In the genomic region with DNA sequence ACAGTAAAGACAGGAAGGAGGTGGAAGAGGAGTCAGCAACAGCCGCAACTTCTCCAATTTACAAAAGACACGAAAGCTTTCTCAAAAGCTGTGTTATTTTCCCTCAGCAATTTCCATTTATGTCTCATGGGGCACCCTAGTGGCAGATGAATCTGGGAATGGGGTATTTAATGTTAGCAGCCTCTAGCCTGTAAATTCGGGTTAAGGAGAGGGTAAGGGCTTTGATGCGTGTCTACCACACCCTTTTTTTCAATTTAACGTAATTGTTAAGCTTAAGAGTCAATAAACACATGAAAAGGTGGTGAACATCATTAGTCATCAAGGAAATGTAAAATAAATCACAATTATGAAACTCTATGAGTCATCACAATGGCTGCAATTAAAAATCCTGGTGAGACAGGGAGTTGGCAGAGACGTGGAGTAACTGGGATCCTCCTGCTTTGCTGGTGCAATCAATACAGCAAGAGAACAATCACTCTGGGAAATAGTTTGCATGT, we compare ENCODE assay signal across 1 cellular context.
TF ChIP-seq lines count a peak whose summit lies in the region.

No MANE protein-coding gene starts in this region.

TF ChIP-seq in GM23338, 12 proteins besides CTCF, POLR2A, EP300 and RAD21 (continued from another document):
- TF ChIP-seq ZNF462 (CRISPR knock-in tag; IDR thresholded peaks at IDR 0.05) (no peak), ZNF331 (CRISPR knock-in tag; IDR thresholded peaks at IDR 0.05; ENCODE audit: low read depth) (no peak), STAT1 (IDR thresholded peaks at IDR 0.05; ENCODE audit: unreplicated experiment) (no peak), JUNB (IDR thresholded peaks at IDR 0.05; ENCODE audit: unreplicated experiment) (no peak), ZNF114 (CRISPR knock-in tag; IDR thresholded peaks at IDR 0.05) (no peak)
- TF ChIP-seq, protein P1, sequence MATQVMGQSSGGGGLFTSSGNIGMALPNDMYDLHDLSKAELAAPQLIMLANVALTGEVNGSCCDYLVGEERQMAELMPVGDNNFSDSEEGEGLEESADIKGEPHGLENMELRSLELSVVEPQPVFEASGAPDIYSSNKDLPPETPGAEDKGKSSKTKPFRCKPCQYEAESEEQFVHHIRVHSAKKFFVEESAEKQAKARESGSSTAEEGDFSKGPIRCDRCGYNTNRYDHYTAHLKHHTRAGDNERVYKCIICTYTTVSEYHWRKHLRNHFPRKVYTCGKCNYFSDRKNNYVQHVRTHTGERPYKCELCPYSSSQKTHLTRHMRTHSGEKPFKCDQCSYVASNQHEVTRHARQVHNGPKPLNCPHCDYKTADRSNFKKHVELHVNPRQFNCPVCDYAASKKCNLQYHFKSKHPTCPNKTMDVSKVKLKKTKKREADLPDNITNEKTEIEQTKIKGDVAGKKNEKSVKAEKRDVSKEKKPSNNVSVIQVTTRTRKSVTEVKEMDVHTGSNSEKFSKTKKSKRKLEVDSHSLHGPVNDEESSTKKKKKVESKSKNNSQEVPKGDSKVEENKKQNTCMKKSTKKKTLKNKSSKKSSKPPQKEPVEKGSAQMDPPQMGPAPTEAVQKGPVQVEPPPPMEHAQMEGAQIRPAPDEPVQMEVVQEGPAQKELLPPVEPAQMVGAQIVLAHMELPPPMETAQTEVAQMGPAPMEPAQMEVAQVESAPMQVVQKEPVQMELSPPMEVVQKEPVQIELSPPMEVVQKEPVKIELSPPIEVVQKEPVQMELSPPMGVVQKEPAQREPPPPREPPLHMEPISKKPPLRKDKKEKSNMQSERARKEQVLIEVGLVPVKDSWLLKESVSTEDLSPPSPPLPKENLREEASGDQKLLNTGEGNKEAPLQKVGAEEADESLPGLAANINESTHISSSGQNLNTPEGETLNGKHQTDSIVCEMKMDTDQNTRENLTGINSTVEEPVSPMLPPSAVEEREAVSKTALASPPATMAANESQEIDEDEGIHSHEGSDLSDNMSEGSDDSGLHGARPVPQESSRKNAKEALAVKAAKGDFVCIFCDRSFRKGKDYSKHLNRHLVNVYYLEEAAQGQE (IDR thresholded peaks at IDR 0.05; ENCODE audit: unreplicated experiment) = no peak
